22 cellular contexts compared by ENCODE assay signal in genomic region chr11:134508219-134508990, GRCh38.
DNase-seq lines count a peak whose midpoint lies in the region; ATAC-seq and TF ChIP-seq lines count a peak whose summit lies in the region.
"Had no signal": no experiment of that assay in that cellular context is flagged by ENCODE, and none has a peak within 500 bp of the region (broad histone marks: within the 10 kb centered on the region; RNA-seq: fewer than 3 reads in every experiment).

No MANE protein-coding gene starts in this region.

- H3K9ac ChIP-seq in neuronal stem cell (ENCODE audit: low read depth, low read length, poor library complexity), result peak overlapping the region; percentile 6
- H3K9ac ChIP-seq: KMS-11 had no signal

- peak overlapping the region; percentile 24 for H3K18ac ChIP-seq in neuronal stem cell (ENCODE audit: low read length)

- H3K36me3 ChIP-seq in neuronal stem cell (replicated peaks in 1 of 2; ENCODE audit: control insufficient read depth in 2 of 2, insufficient read depth in 2 of 2, low read length in 2 of 2), result no peaks in the 10 kb centered on the region

- H3K9me3 ChIP-seq in neuronal stem cell (replicated peaks in 1 of 2; ENCODE audit: control insufficient read depth in 2 of 2, insufficient read depth in 1 of 2, low read depth in 1 of 2, low read length in 2 of 2), result peaks cover 0 to 2% of the 10 kb centered on the region in 2 donors

- peak overlapping the region; percentile 50 for H3K23ac ChIP-seq in neuronal stem cell (ENCODE audit: low read depth, low read length, poor library complexity)

- H2BK12ac ChIP-seq in neuronal stem cell (ENCODE audit: low read length), result peak overlapping the region; percentile 64

- H3K9me3 Mint-ChIP-seq in natural killer cell, result no peaks in the 10 kb centered on the region
- H3K9me3 Mint-ChIP-seq in natural killer cell treated with Interleukin-12 subunit alpha and Interleukin-12 subunit beta and Interleukin-15 and Interleukin-18, amount 100 ng/mL, for 72 hours, result no peaks in the 10 kb centered on the region
- H3K9me3 Mint-ChIP-seq in chondrocyte (ENCODE audit: low read depth), result no peaks in the 10 kb centered on the region
- H3K9me3 Mint-ChIP-seq: CD8-positive, alpha-beta memory T cell had no signal

- H4K8ac ChIP-seq in neuronal stem cell (ENCODE audit: low read depth, low read length), result no peak overlapping the region

- peaks cover 7 to 15% of the 10 kb centered on the region in 2 donors for H3K27me3 Mint-ChIP-seq in natural killer cell (ENCODE audit: low read depth in 2 of 2)
- H3K27me3 Mint-ChIP-seq in natural killer cell treated with Interleukin-12 subunit alpha and Interleukin-12 subunit beta and Interleukin-15 and Interleukin-18, amount 100 ng/mL, for 72 hours, result peaks cover 0 to 8% of the 10 kb centered on the region in 2 donors
- peaks cover 28% of the 10 kb centered on the region for H3K27me3 Mint-ChIP-seq in chondrocyte (ENCODE audit: low read depth)

- WGBS in neuronal stem cell (ENCODE audit: extremely low coverage in 2 of 2, insufficient read length in 2 of 2, insufficient replicate concordance in 1 of 2), 2 donors, result no CpG with 5 or more reads among the region's 17 CpGs

- H3K27me3 ChIP-seq in neuronal stem cell (ENCODE audit: control insufficient read depth in 3 of 3, insufficient read depth in 3 of 3, low read depth in 1 of 3, low read length in 3 of 3), result peaks cover 0 to 13% (median 0%) of the 10 kb centered on the region in 3 experiments

- H3K27ac Mint-ChIP-seq in natural killer cell (no peak overlapping the region), chondrocyte (ENCODE audit: unreplicated experiment) (no peak overlapping the region)
- no peak overlapping the region for H3K27ac Mint-ChIP-seq in natural killer cell treated with Interleukin-12 subunit alpha and Interleukin-12 subunit beta and Interleukin-15 and Interleukin-18, amount 100 ng/mL, for 72 hours

- H3K27ac ChIP-seq in neuronal stem cell (replicated peaks; ENCODE audit: low read length), result no peak overlapping the region
- H3K27ac ChIP-seq: HL-60, KMS-11 had no signal

- H2AK5ac ChIP-seq in neuronal stem cell (ENCODE audit: low read depth, low read length), result no peak overlapping the region

- no peak overlapping the region for H3K4me2 ChIP-seq in neuronal stem cell (ENCODE audit: insufficient read depth, low read length, poor library complexity, severe bottlenecking)
- H3K4me2 ChIP-seq: KMS-11 had no signal

- H3K36me3 Mint-ChIP-seq in natural killer cell (no peaks in the 10 kb centered on the region), chondrocyte (ENCODE audit: low read depth) (no peaks in the 10 kb centered on the region)
- H3K36me3 Mint-ChIP-seq in natural killer cell treated with Interleukin-12 subunit alpha and Interleukin-12 subunit beta and Interleukin-15 and Interleukin-18, amount 100 ng/mL, for 72 hours, result no peaks in the 10 kb centered on the region
- H3K36me3 Mint-ChIP-seq: CD8-positive, alpha-beta memory T cell had no signal

- no peak overlapping the region for H2BK15ac ChIP-seq in neuronal stem cell (ENCODE audit: low read length)

- no peak overlapping the region for H4K91ac ChIP-seq in neuronal stem cell (ENCODE audit: low read depth, low read length, poor library complexity)

- H3K14ac ChIP-seq in neuronal stem cell (ENCODE audit: low read length), result no peak overlapping the region

- no peak overlapping the region for H2AFZ ChIP-seq in neuronal stem cell (ENCODE audit: low read length)

- no peak overlapping the region for H2BK5ac ChIP-seq in neuronal stem cell (ENCODE audit: low read length)

- no peak overlapping the region for H3K4me3 Mint-ChIP-seq in natural killer cell
- H3K4me3 Mint-ChIP-seq in natural killer cell treated with Interleukin-12 subunit alpha and Interleukin-12 subunit beta and Interleukin-15 and Interleukin-18, amount 100 ng/mL, for 72 hours, result no peak overlapping the region
- no peak overlapping the region for H3K4me3 Mint-ChIP-seq in chondrocyte (ENCODE audit: unreplicated experiment)

- peaks cover 0 to 12% of the 10 kb centered on the region in 2 donors for H3K4me1 ChIP-seq in neuronal stem cell (ENCODE audit: control insufficient read depth in 2 of 2, insufficient read depth in 1 of 2, low read depth in 1 of 2, low read length in 2 of 2)

- ATAC-seq in natural killer cell (no peak), HG03342 (IDR thresholded peaks at IDR 0.05; ENCODE audit: unreplicated experiment) (no peak)
- ATAC-seq in natural killer cell treated with Interleukin-12 subunit alpha and Interleukin-12 subunit beta and Interleukin-15 and Interleukin-18, amount 100 ng/mL, for 72 hours, result no peak
- ATAC-seq: GM12878 had no signal

- DNase-seq in natural killer cell (peak; percentile 6), chondrocyte (ENCODE audit: low spot score) (peak; percentile 65), neuronal stem cell (ENCODE audit: low spot score) (no peak), ureter (ENCODE audit: low spot score) (peak; percentile 35), T-helper 1 cell (no peak)
- no peak for DNase-seq in natural killer cell treated with Interleukin-12 subunit alpha and Interleukin-12 subunit beta and Interleukin-15 and Interleukin-18, amount 100 ng/mL, for 72 hours (ENCODE audit: low spot score)
- DNase-seq: ACHN; C1 segment of cervical spinal cord; CD8-positive, alpha-beta memory T cell; DMS53; EL; NCI-H1417; NCI-H187; NCI-H2107; NCI-H510A; NCI-H748 treated with DMSO at 0.1 percent for 48 hours; NK-92 treated with Interleukin-12 subunit alpha and Interleukin-12 subunit beta, amount 100 ng/mL, for 24 hours; Right ventricle myocardium superior had no signal

- TF ChIP-seq CTCF in natural killer cell (IDR thresholded peaks at IDR 0.05) (no peak), chondrocyte (IDR thresholded peaks at IDR 0.05) (no peak)

- intact Hi-C loops in natural killer cell (cut with micrococcal nuclease), result no loop called here

- H3K4me3 ChIP-seq in neuronal stem cell (ENCODE audit: low read length in 2 of 2), result peak overlapping the region in 1 of 2 donors; percentile 42
- H3K4me3 ChIP-seq: GM12878 had no signal

- no peak overlapping the region for H2BK120ac ChIP-seq in neuronal stem cell (ENCODE audit: low read depth, low read length)

- no peak overlapping the region for H3K4ac ChIP-seq in neuronal stem cell (ENCODE audit: low read length)

- no peaks in the 10 kb centered on the region for H3K79me1 ChIP-seq in neuronal stem cell (ENCODE audit: low read depth, low read length)

- H3K4me1 Mint-ChIP-seq in natural killer cell (peaks cover 0 to 20% of the 10 kb centered on the region in 2 donors), chondrocyte (ENCODE audit: low read depth) (no peaks in the 10 kb centered on the region)
- peaks cover 0 to 3% of the 10 kb centered on the region in 2 donors for H3K4me1 Mint-ChIP-seq in natural killer cell treated with Interleukin-12 subunit alpha and Interleukin-12 subunit beta and Interleukin-15 and Interleukin-18, amount 100 ng/mL, for 72 hours (ENCODE audit: low read depth in 2 of 2)
- H3K4me1 Mint-ChIP-seq: CD8-positive, alpha-beta memory T cell had no signal

Comparison
In these comparisons a context has a peak if more than half of its experiments do, and no peak if none do; other contexts are left out.
1. DNase-seq: peak in natural killer cell (single experiment), chondrocyte (single experiment) and ureter (single experiment); none in natural killer cell treated with Interleukin-12 subunit alpha and Interleukin-12 subunit beta and Interleukin-15 and Interleukin-18, amount 100 ng/mL, for 72 hours (single experiment), neuronal stem cell (single experiment) and T-helper 1 cell (0 of 5).